In genomic region chr11:34907934-34908593, GRCh38 we compare ENCODE assay signal across 18 cellular contexts. TPM values are rescaled to one million over a fixed set of nuclear protein-coding genes. Genes with fewer than 3 reads are reported as not detected.
A peak's percentile ranks its signal among the peaks of the same experiment; 100 is the strongest.
DNase-seq lines count a peak whose midpoint lies in the region; ATAC-seq and TF ChIP-seq lines count a peak whose summit lies in the region.
"Had no signal": no experiment of that assay in that cellular context is flagged by ENCODE, and none has a peak within 500 bp of the region (broad histone marks: within the 10 kb centered on the region; RNA-seq: fewer than 3 reads in every experiment).

No MANE protein-coding gene starts in this region.

- no peaks in the 10 kb centered on the region for H3K27me3 ChIP-seq in HUES6 (ENCODE audit: control insufficient read depth, insufficient read depth, low read length)
- H3K27me3 ChIP-seq: thyroid gland had no signal

- H3K27ac Mint-ChIP-seq in activated naive CD4-positive, alpha-beta T cell treated with anti-CD3 and anti-CD28 coated beads, Interleukin-2, amount 50 U/mL, for 72 hours: no peak overlapping the region
- H3K27ac Mint-ChIP-seq: endodermal cell; mesothelial cell of epicardium; stimulated activated memory B cell treated with anti-CD40 and anti-IgM and Interleukin-4, amounts not matched to agents 10 μg/mL and 1 μg/mL and 100 μg/mL, for 72 hours; T-helper 2 cell treated with Interferon-gamma antibody and Interleukin-4, amounts not matched to agents 5 μg/mL and 100 μg/mL, for 36 hours had no signal

- in situ Hi-C loops in GM13977 (cut with MboI; ENCODE audit: low pct_unique_long_range_greater_than_20kb, low sequenced_read_pairs, unreplicated experiment): no loop called here

- DNase-seq in GM13977 (ENCODE audit: low spot score) (peak; percentile 10), dermis blood vessel endothelial cell (peak; percentile 17), GM03348 (ENCODE audit: low spot score) (no peak), nucleus accumbens (lab: John Stamatoyannopoulos, UW) (no peak)
- no peak for DNase-seq in activated naive CD4-positive, alpha-beta T cell treated with anti-CD3 and anti-CD28 coated beads, Interleukin-2, amount 50 U/mL, for 72 hours (ENCODE audit: low spot score in 2 of 2)
- no peak for DNase-seq in stimulated activated naive CD4-positive, alpha-beta T cell treated with Interleukin-2 at 50 U/mL for 16 hours (lab: John Stamatoyannopoulos, UW)
- DNase-seq: activated effector memory CD4-positive, alpha-beta T cell treated with anti-CD3 and anti-CD28 coated beads, Interleukin-2, amount 50 U/mL, for 16 hours; Calu3; cerebellar nuclear complex; endodermal cell; NCI-H1694; thyroid gland had no signal

- H3K9ac ChIP-seq in HUES6 (ENCODE audit: low read length): peak overlapping the region; percentile 11

- ATAC-seq in GM21786 (IDR thresholded peaks at IDR 0.05; ENCODE audit: unreplicated experiment): peak; percentile 71
- ATAC-seq in activated naive CD4-positive, alpha-beta T cell treated with anti-CD3 and anti-CD28 coated beads, Interleukin-2, amount 50 U/mL, for 72 hours: no peak
- ATAC-seq: activated CD4-positive, CD25-positive, alpha-beta regulatory T cell treated with anti-CD3 and anti-CD28 coated beads, Interleukin-2, amount 50 U/mL, for 24 hours; stimulated activated memory B cell treated with anti-CD40 and anti-IgM and Interleukin-4, amounts not matched to agents 10 μg/mL and 1 μg/mL and 100 μg/mL, for 72 hours had no signal

- H3K27ac ChIP-seq in HUES6 (ENCODE audit: low read depth, low read length): 0 out of 2 replicates have a peak overlapping the region, but pooled peaks have one; percentile 54
- H3K27ac ChIP-seq: thyroid gland had no signal

- H3K4me1 ChIP-seq in HUES6 (ENCODE audit: control insufficient read depth, insufficient read depth, low read length): peaks cover 34% of the 10 kb centered on the region

- H3K4me3 ChIP-seq in HUES6 (ENCODE audit: low read depth, low read length): no peak overlapping the region
- H3K4me3 ChIP-seq: thyroid gland had no signal

- H3K9me3 Mint-ChIP-seq in activated naive CD4-positive, alpha-beta T cell treated with anti-CD3 and anti-CD28 coated beads, Interleukin-2, amount 50 U/mL, for 72 hours: peaks cover 0 to 5% of the 10 kb centered on the region in 2 donors
- H3K9me3 Mint-ChIP-seq: stimulated activated memory B cell treated with anti-CD40 and anti-IgM and Interleukin-4, amounts not matched to agents 10 μg/mL and 1 μg/mL and 100 μg/mL, for 72 hours had no signal

- peaks cover 13% of the 10 kb centered on the region; the same call in 1 of the 2 replicates for H3K36me3 ChIP-seq in HUES6 (ENCODE audit: control insufficient read depth, insufficient read depth, low read length)
- H3K36me3 ChIP-seq: thyroid gland had no signal

- peaks cover 21 to 22% of the 10 kb centered on the region in 2 donors for H3K36me3 Mint-ChIP-seq in activated naive CD4-positive, alpha-beta T cell treated with anti-CD3 and anti-CD28 coated beads, Interleukin-2, amount 50 U/mL, for 72 hours

- peaks cover 8% of the 10 kb centered on the region for H3K9me3 ChIP-seq in HUES6 (ENCODE audit: control insufficient read depth, insufficient read depth, low read depth, low read length)
- H3K9me3 ChIP-seq: thyroid gland had no signal

- no peak for TF ChIP-seq CTCF in GM13977 (IDR thresholded peaks at IDR 0.05; ENCODE audit: extremely low read depth, insufficient read depth, missing control alignments)

RNA-seq across cellular contexts. Expression of gene APIP, which starts 8.1 kb away (rescaled TPM):
- total RNA-seq in dermis blood vessel endothelial cell: 12.2 and 23.5 TPM in 2 replicates
- total RNA-seq in activated naive CD4-positive, alpha-beta T cell treated with anti-CD3 and anti-CD28 coated beads, Interleukin-2, amount 50 U/mL, for 72 hours: 10 to 100 TPM; 29.4 to 30.1 TPM

RNA-seq across cellular contexts. Expression of gene PDHX, which starts 8.4 kb away (rescaled TPM):
- total RNA-seq in dermis blood vessel endothelial cell: 27.4 and 36.2 TPM in 2 replicates
- 10 to 100 TPM; 32.7 to 34.6 TPM for total RNA-seq in activated naive CD4-positive, alpha-beta T cell treated with anti-CD3 and anti-CD28 coated beads, Interleukin-2, amount 50 U/mL, for 72 hours

Comparison
In these comparisons a context has a peak if more than half of its experiments do, and no peak if none do; other contexts are left out.
1. DNase-seq: peak in GM13977 (single experiment) and dermis blood vessel endothelial cell (single experiment); none in activated naive CD4-positive, alpha-beta T cell treated with anti-CD3 and anti-CD28 coated beads, Interleukin-2, amount 50 U/mL, for 72 hours (0 of 2), GM03348 (single experiment), stimulated activated naive CD4-positive, alpha-beta T cell treated with Interleukin-2 at 50 U/mL for 16 hours (single experiment) and nucleus accumbens (0 of 56).